Comparison of ENCODE assay signal across 30 cellular contexts in the genomic region with DNA sequence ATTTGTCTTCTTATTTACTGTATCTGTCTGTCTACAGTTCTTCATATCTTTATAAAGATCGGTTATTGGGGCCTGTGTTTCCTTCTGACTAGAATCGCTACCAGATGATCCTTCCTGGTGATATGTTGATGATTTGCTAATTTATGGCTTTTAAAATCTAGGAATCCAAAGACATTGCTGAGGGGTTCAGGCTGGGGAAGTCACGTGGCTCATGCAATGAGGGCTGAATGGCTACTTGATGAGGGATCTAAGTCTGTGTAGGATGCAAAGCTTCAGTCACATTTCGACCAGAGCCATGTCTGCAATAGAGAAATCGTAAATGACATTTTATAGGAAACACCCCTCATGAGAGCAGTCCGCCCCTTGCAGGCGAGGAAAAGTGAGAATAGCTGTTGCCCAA.
"Had no signal": no experiment of that assay in that cellular context is flagged by ENCODE, and none has a peak within 500 bp of the region (broad histone marks: within the 10 kb centered on the region; RNA-seq: fewer than 3 reads in every experiment).

No MANE protein-coding gene starts in this region.

- ATAC-seq: activated CD4-positive, CD25-positive, alpha-beta regulatory T cell treated with anti-CD3 and anti-CD28 coated beads, Interleukin-2, amount 50 U/mL, for 24 hours; activated CD8-positive, alpha-beta T cell treated with anti-CD3 and anti-CD28 coated beads for 36 hours; activated naive CD8-positive, alpha-beta T cell treated with anti-CD3 and anti-CD28 coated beads, Interleukin-2, amount 50 U/mL, for 24 hours; activated T-cell treated with anti-CD3 and anti-CD28 coated beads, Interleukin-2, amount 50 U/mL, for 4 hours; activated T-helper 17 cell treated with anti-CD3 and anti-CD28 coated beads, Interleukin-2, amount 50 U/mL, for 72 hours; body of pancreas; T-helper 17 cell had no signal

- H3K4me1 Mint-ChIP-seq: activated B cell treated with CpG ODN at 0.5 μM for 24 hours; activated naive CD4-positive, alpha-beta T cell treated with anti-CD3 and anti-CD28 coated beads, Interleukin-2, amount 50 U/mL, for 24 hours; activated naive CD8-positive, alpha-beta T cell treated with anti-CD3 and anti-CD28 coated beads for 36 hours; activated T-helper 17 cell treated with anti-CD3 and anti-CD28 coated beads, Interleukin-2, amount 50 U/mL, for 72 hours had no signal

- H3K9me3 Mint-ChIP-seq: activated B cell treated with CpG ODN at 0.5 μM for 24 hours; activated CD8-positive, alpha-beta T cell treated with anti-CD3 and anti-CD28 coated beads for 36 hours; activated naive CD4-positive, alpha-beta T cell treated with anti-CD3 and anti-CD28 coated beads for 36 hours; activated naive CD4-positive, alpha-beta T cell treated with anti-CD3 and anti-CD28 coated beads, Interleukin-2, amount 50 U/mL, for 24 hours; activated naive CD8-positive, alpha-beta T cell treated with anti-CD3 and anti-CD28 coated beads for 36 hours; activated naive CD8-positive, alpha-beta T cell treated with anti-CD3 and anti-CD28 coated beads, Interleukin-2, amount 50 U/mL, for 24 hours; activated T-cell treated with anti-CD3 and anti-CD28 coated beads, Interleukin-2, amount 50 U/mL, for 4 hours; activated T-helper 17 cell treated with anti-CD3 and anti-CD28 coated beads, Interleukin-2, amount 50 U/mL, for 72 hours; T-helper 2 cell treated with Interferon-gamma antibody and Interleukin-4, amounts not matched to agents 5 μg/mL and 100 μg/mL, for 36 hours had no signal

- H3K27ac Mint-ChIP-seq: activated B cell treated with CpG ODN at 0.5 μM for 24 hours; activated CD8-positive, alpha-beta T cell treated with anti-CD3 and anti-CD28 coated beads for 36 hours; activated naive CD4-positive, alpha-beta T cell treated with anti-CD3 and anti-CD28 coated beads for 36 hours; activated naive CD4-positive, alpha-beta T cell treated with anti-CD3 and anti-CD28 coated beads, Interleukin-2, amount 50 U/mL, for 24 hours; activated naive CD8-positive, alpha-beta T cell treated with anti-CD3 and anti-CD28 coated beads for 36 hours; activated naive CD8-positive, alpha-beta T cell treated with anti-CD3 and anti-CD28 coated beads, Interleukin-2, amount 50 U/mL, for 24 hours; activated T-helper 17 cell treated with anti-CD3 and anti-CD28 coated beads, Interleukin-2, amount 50 U/mL, for 72 hours; T-helper 17 cell; T-helper 2 cell treated with Interferon-gamma antibody and Interleukin-4, amounts not matched to agents 5 μg/mL and 100 μg/mL, for 36 hours had no signal

- H3K36me3 Mint-ChIP-seq: activated naive CD4-positive, alpha-beta T cell treated with anti-CD3 and anti-CD28 coated beads, Interleukin-2, amount 50 U/mL, for 24 hours; activated naive CD8-positive, alpha-beta T cell treated with anti-CD3 and anti-CD28 coated beads for 36 hours had no signal

- DNase-seq: activated B cell treated with CpG ODN at 0.5 μM for 24 hours; activated CD4-positive, alpha-beta T cell treated with anti-CD3 and anti-CD28 coated beads for 48 hours; activated CD4-positive, alpha-beta T cell treated with anti-CD3 and anti-CD28 coated beads, Interleukin-2, amount 50 U/mL, for 1 hour; activated CD4-positive, alpha-beta T cell treated with anti-CD3 and anti-CD28 coated beads, Interleukin-2, amount 50 U/mL, for 48 hours; activated CD8-positive, alpha-beta memory T cell treated with anti-CD3 and anti-CD28 coated beads for 24 hours; activated CD8-positive, alpha-beta T cell treated with anti-CD3 and anti-CD28 coated beads for 36 hours; activated effector memory CD4-positive, alpha-beta T cell treated with Interleukin-2 at 50 U/mL for 16 hours; activated naive CD4-positive, alpha-beta T cell treated with anti-CD3 and anti-CD28 coated beads for 36 hours; activated naive CD8-positive, alpha-beta T cell treated with anti-CD3 and anti-CD28 coated beads for 36 hours; activated naive CD8-positive, alpha-beta T cell treated with anti-CD3 and anti-CD28 coated beads, Interleukin-2, amount 50 U/mL, for 24 hours; activated T-cell treated with anti-CD3 and anti-CD28 coated beads, Interleukin-2, amount 50 U/mL, for 4 hours; amygdala; aorta; body of pancreas; central memory CD4-positive, alpha-beta T cell; cerebellar nuclear complex; colonic mucosa; effector CD8-positive, alpha-beta T cell; esophagus squamous epithelium; foreskin fibroblast; head of caudate nucleus; T-helper 17 cell; T1000; WERI-Rb-1 had no signal

- H3K27me3 Mint-ChIP-seq: activated B cell treated with CpG ODN at 0.5 μM for 24 hours; activated CD8-positive, alpha-beta T cell treated with anti-CD3 and anti-CD28 coated beads for 36 hours had no signal

- H3K4me3 Mint-ChIP-seq: activated B cell treated with CpG ODN at 0.5 μM for 24 hours; activated CD8-positive, alpha-beta T cell treated with anti-CD3 and anti-CD28 coated beads for 36 hours; activated naive CD4-positive, alpha-beta T cell treated with anti-CD3 and anti-CD28 coated beads for 36 hours; activated naive CD4-positive, alpha-beta T cell treated with anti-CD3 and anti-CD28 coated beads, Interleukin-2, amount 50 U/mL, for 24 hours; activated naive CD8-positive, alpha-beta T cell treated with anti-CD3 and anti-CD28 coated beads for 36 hours; activated naive CD8-positive, alpha-beta T cell treated with anti-CD3 and anti-CD28 coated beads, Interleukin-2, amount 50 U/mL, for 24 hours; activated T-cell treated with anti-CD3 and anti-CD28 coated beads, Interleukin-2, amount 50 U/mL, for 4 hours; activated T-helper 17 cell treated with anti-CD3 and anti-CD28 coated beads, Interleukin-2, amount 50 U/mL, for 72 hours; T-helper 17 cell; T-helper 2 cell treated with Interferon-gamma antibody and Interleukin-4, amounts not matched to agents 5 μg/mL and 100 μg/mL, for 36 hours had no signal

- H3K27ac ChIP-seq: adrenal gland, body of pancreas, colonic mucosa, epithelial cell of prostate, esophagus squamous epithelium, WERI-Rb-1 had no signal
